8 cellular contexts compared by ENCODE assay signal in genomic region chr16:49834496-49835009, GRCh38. TPM values are rescaled to one million over a fixed set of nuclear protein-coding genes. Genes with fewer than 3 reads are reported as not detected.
DNase-seq lines count a peak whose midpoint lies in the region; ATAC-seq and TF ChIP-seq lines count a peak whose summit lies in the region.
"Had no signal": no experiment of that assay in that cellular context is flagged by ENCODE, and none has a peak within 500 bp of the region (broad histone marks: within the 10 kb centered on the region; RNA-seq: fewer than 3 reads in every experiment).

No MANE protein-coding gene starts in this region.

- DNase-seq in WTC11 (ENCODE audit: low spot score): peak; percentile 63
- DNase-seq in cardiac muscle cell (ENCODE audit: low read depth in 1 of 2, low spot score in 1 of 2): peak; percentile 37 to 79
- peak; percentile 70 for DNase-seq in nephron progenitor cell
- no peak for DNase-seq in tibial nerve (ENCODE audit: low spot score in 2 of 2)
- no peak for DNase-seq in activated CD8-positive, alpha-beta memory T cell treated with anti-CD3 and anti-CD28 coated beads, Interleukin-2, amount 50 U/mL, for 4 hours
- no peak for DNase-seq in mesenteric fat pad (ENCODE audit: low spot score)
- DNase-seq: activated gamma-delta T cell had no signal

- H3K4me3 Mint-ChIP-seq in WTC11 (peak overlapping the region; percentile 26; the same call in 1 of the 2 replicates), nephron progenitor cell (peak overlapping the region; percentile 45)

- 32% methylated on average over 11 to 16 of the region's 18 CpGs for WGBS in tibial nerve, 2 donors

- POLR2A ChIA-PET in WTC11 (lab: Charles Lee): no interaction called here

- H3K27me3 ChIP-seq in cardiac muscle cell (no peaks in the 10 kb centered on the region), tibial nerve (no peaks in the 10 kb centered on the region)

- TF ChIP-seq CTCF in WTC11 (IDR thresholded peaks at IDR 0.05) (no peak), cardiac muscle cell (IDR thresholded peaks at IDR 0.05; ENCODE audit: low read depth, low read length) (no peak), nephron progenitor cell (IDR thresholded peaks at IDR 0.05) (no peak), tibial nerve (IDR thresholded peaks at IDR 0.05) (no peak)

- H3K4me3 ChIP-seq in cardiac muscle cell (no peak overlapping the region), tibial nerve (no peak overlapping the region)

- peaks cover 67% of the 10 kb centered on the region for H3K4me1 Mint-ChIP-seq in WTC11
- peaks cover 87% of the 10 kb centered on the region for H3K4me1 Mint-ChIP-seq in nephron progenitor cell

- 0 out of 2 replicates have a peak, but pooled peaks cover 8% of the 10 kb centered on the region for H3K36me3 Mint-ChIP-seq in WTC11
- peaks cover 19% of the 10 kb centered on the region for H3K36me3 Mint-ChIP-seq in nephron progenitor cell (ENCODE audit: low read depth)

- no peak for TF ChIP-seq EP300 in tibial nerve (IDR thresholded peaks at IDR 0.05)

- H3K9me3 Mint-ChIP-seq in WTC11 (no peaks in the 10 kb centered on the region), nephron progenitor cell (no peaks in the 10 kb centered on the region)

- no peaks in the 10 kb centered on the region for H3K36me3 ChIP-seq in cardiac muscle cell
- no peaks in the 10 kb centered on the region for H3K36me3 ChIP-seq in tibial nerve

- H3K27ac Mint-ChIP-seq in WTC11 (peak overlapping the region; percentile 93), nephron progenitor cell (peak overlapping the region; percentile 74)

- no peaks in the 10 kb centered on the region for H3K9me3 ChIP-seq in cardiac muscle cell (ENCODE audit: low read depth)
- no peaks in the 10 kb centered on the region for H3K9me3 ChIP-seq in tibial nerve

- ATAC-seq in WTC11: peak; percentile 27
- no peak for ATAC-seq in HG03342 (IDR thresholded peaks at IDR 0.05; ENCODE audit: unreplicated experiment)

- TF ChIP-seq POLR2A in tibial nerve (IDR thresholded peaks at IDR 0.05): no peak

- H3K27me3 Mint-ChIP-seq in WTC11 (ENCODE audit: low read depth) (no peaks in the 10 kb centered on the region; the same call in 1 of the 2 replicates), nephron progenitor cell (ENCODE audit: low read depth, poor library complexity) (peaks cover 6% of the 10 kb centered on the region)

- CTCF ChIA-PET in WTC11 (lab: Charles Lee): interaction anchor here (1.3 to 1.9 kb wide), 3 partner anchors 10 to 123 kb away, joined by 4 to 6 read pairs (median 5); no protein-coding TSS in a partner anchor

- H3K4me1 ChIP-seq in cardiac muscle cell (ENCODE audit: low read depth) (peaks cover 24% of the 10 kb centered on the region), tibial nerve (peaks cover 0 to 88% (median 42%) of the 10 kb centered on the region in 4 donors)

- H3K27ac ChIP-seq in cardiac muscle cell: no peak overlapping the region
- peak overlapping the region; percentile 69 to 88 (median 82) for H3K27ac ChIP-seq in tibial nerve

TF ChIP-seq in WTC11, 78 proteins besides CTCF, POLR2A, EP300 and RAD21:
- TF ChIP-seq, protein P1, sequence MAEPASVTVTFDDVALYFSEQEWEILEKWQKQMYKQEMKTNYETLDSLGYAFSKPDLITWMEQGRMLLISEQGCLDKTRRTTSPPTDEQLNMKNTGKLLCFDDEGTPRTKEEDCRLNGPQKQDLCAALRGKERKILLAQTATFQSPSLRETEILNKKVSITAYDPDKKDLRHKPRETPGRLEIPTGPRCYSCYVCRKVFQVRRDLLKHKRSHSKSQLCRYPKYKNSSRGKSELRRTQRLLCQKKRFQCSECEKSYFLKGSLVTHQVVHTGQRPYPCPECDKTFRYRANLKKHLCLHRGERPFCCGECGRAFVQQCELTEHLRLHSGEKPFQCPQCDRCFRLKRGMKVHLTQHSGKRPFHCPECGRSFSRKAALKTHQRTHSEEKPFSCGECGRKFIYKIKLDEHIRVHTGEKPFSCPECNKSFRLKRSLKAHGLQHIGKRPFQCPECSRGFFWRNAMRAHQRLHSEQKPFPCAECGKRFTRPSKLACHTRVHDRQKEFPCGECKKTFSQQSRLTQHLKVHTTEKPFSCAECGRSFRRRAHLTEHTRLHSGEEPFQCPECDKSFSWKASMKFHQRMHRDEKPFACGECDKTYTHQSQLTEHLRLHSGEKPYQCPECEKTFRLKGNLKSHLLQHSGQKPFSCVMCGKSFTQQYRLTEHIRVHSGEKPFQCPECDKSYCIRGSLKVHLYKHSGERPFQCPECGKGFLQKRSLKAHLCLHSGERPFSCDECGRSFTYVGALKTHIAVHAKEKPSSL (CRISPR knock-in tag; conservative IDR thresholded peaks at IDR 0.05): no peak
- peak; percentile 79 for TF ChIP-seq ZNF423 (CRISPR knock-in tag; IDR thresholded peaks at IDR 0.05)

RNA-seq across cellular contexts. Expression of gene ZNF423, which starts 21.4 kb away (rescaled TPM):
- 37.6 to 38.8 TPM (median 38.6 TPM) in 3 replicates for total RNA-seq in WTC11 (2021)
- 14.5 and 22.2 TPM in 2 replicates for total RNA-seq in cardiac muscle cell
- polyA plus RNA-seq in cardiac muscle cell: 12.3 and 15.9 TPM in 2 replicates
- total RNA-seq in tibial nerve: 10 to 100 TPM; 15.9 to 20.5 (median 18.5) TPM
- total RNA-seq in mesenteric fat pad: 13.5 TPM

Comparison
In these comparisons a context has a peak if more than half of its experiments do, and no peak if none do; other contexts are left out.
1. DNase-seq: peak in WTC11 (single experiment), cardiac muscle cell (2 of 2) and nephron progenitor cell (single experiment); none in tibial nerve (0 of 2), activated CD8-positive, alpha-beta memory T cell treated with anti-CD3 and anti-CD28 coated beads, Interleukin-2, amount 50 U/mL, for 4 hours (single experiment) and mesenteric fat pad (single experiment).